8 cellular contexts compared by ENCODE assay signal in the genomic region with DNA sequence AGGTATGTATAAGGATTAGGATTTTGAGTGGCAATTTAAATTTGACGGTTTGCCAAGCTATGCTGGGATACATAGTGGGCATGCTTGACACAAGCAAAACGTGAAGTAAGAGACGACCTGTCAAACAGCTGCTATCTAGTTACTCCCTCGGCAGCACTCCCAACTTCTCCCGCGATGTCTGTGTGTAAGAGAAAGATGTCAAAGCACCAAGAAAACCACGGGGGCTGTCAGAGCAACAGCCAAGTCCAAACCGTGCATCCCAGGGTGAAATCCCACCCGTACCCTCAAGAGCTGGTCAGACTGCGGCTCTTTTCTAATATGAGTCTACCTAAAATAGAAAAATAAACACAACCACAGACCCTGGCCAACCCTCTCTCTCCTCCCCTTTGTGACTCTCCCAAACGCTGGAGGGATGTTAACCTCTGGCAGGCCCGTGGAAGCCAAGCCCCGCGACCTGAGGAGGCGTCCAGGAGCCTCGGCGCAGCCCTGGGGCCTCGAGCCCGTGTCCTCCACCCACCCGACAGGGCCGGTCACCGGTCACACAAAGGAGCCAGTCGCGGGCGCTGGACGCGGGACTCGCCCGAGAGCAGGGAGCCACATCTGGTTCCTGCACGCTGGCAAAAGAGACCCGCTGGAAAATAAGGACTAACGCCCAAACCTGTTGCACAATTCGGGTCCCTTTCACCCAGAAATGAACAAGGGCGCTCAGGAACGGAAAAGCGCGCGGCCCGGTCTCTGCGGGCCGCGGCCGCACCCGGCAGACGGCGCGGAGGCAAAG. TPM values are rescaled to one million over a fixed set of nuclear protein-coding genes. Genes with fewer than 3 reads are reported as not detected.
DNase-seq lines count a peak whose midpoint lies in the region; ATAC-seq, FAIRE-seq and TF ChIP-seq lines count a peak whose summit lies in the region.

No MANE protein-coding gene starts in this region.

- H3K36me3 ChIP-seq in body of pancreas (replicated peaks in 1 of 2; ENCODE audit: insufficient read depth in 1 of 2, low read depth in 2 of 2) (no peaks in the 10 kb centered on the region), iPS DF 6.9 (ENCODE audit: control insufficient read depth, insufficient read depth, low read length) (no peaks in the 10 kb centered on the region)

- H3K4me1 ChIP-seq in body of pancreas (peaks cover 26% of the 10 kb centered on the region), iPS DF 6.9 (ENCODE audit: control insufficient read depth, insufficient read depth, low read length) (no peaks in the 10 kb centered on the region; the same call in 1 of the 2 replicates)

- DNase-seq in D721Med (ENCODE audit: insufficient read length, low spot score) (peak; percentile 20), RPMI7951 (ENCODE audit: low read depth) (peak; percentile 55), body of pancreas (peak; percentile 45 to 64 (median 50)), iPS DF 6.9 (ENCODE audit: low read depth, low spot score) (no peak), renal cortical epithelial cell (ENCODE audit: low read depth) (peak; percentile 58), H4 (ENCODE audit: low spot score) (no peak)

- no peaks in the 10 kb centered on the region for H3K9me3 ChIP-seq in body of pancreas
- no peaks in the 10 kb centered on the region for H3K9me3 ChIP-seq in iPS DF 6.9 (ENCODE audit: control insufficient read depth, insufficient read depth, low read length)

- H3K4me3 ChIP-seq in body of pancreas = peak overlapping the region; percentile 60 to 78
- peak overlapping the region; percentile 79 for H3K4me3 ChIP-seq in iPS DF 6.9 (ENCODE audit: low read length)

- H3K27ac ChIP-seq in body of pancreas (peak overlapping the region; percentile 45 to 89 (median 87)), iPS DF 6.9 (ENCODE audit: low read length) (no peak overlapping the region)

- FAIRE-seq in D721Med (lab: Jason Lieb, UNC) = no peak

- WGBS in body of pancreas, 2 donors = 0 to 1% methylated on average over 11 to 47 of the region's 47 CpGs
- no CpG with 5 or more reads among the region's 47 CpGs for WGBS in iPS DF 6.9 (ENCODE audit: insufficient coverage, insufficient read length)

- TF ChIP-seq CTCF in D721Med (IDR thresholded peaks at IDR 0.05; ENCODE audit: insufficient read depth, missing control alignments) (no peak), body of pancreas (IDR thresholded peaks at IDR 0.05) (no peak)

- H3K27me3 ChIP-seq in body of pancreas (no peaks in the 10 kb centered on the region), iPS DF 6.9 (ENCODE audit: control insufficient read depth, insufficient read depth, low read length) (no peaks in the 10 kb centered on the region)

- peak in 2 of 3 donors; percentile 47 to 56 for TF ChIP-seq POLR2A in body of pancreas (IDR thresholded peaks at IDR 0.05)

- intact Hi-C loops in body of pancreas (cut with DNase I) = no loop called here

- ATAC-seq in GM19455 (IDR thresholded peaks at IDR 0.05; ENCODE audit: unreplicated experiment) = peak; percentile 46
- peak; percentile 31 for ATAC-seq in HG03521 (IDR thresholded peaks at IDR 0.05; ENCODE audit: unreplicated experiment)
- ATAC-seq in body of pancreas = peak; percentile 51

RNA-seq across cellular contexts. Expression of a gene that starts 1.0 kb away (rescaled TPM):
- 9.6 and 15.0 TPM in 2 replicates for total RNA-seq in RPMI7951 (2014; rRNA removed; shearing (Covaris generic))
- total RNA-seq in body of pancreas (10 to 100 TPM; 13.2 to 24.4 TPM), renal cortical epithelial cell (21.4 and 51.1 TPM in 2 replicates)
- 9.9 and 10.7 TPM in 2 replicates for total RNA-seq in H4 (2014; rRNA removed; shearing (Covaris generic))

Comparison
In these comparisons a context has a peak if more than half of its experiments do, and no peak if none do; other contexts are left out.
1. DNase-seq: peak in D721Med (single experiment), RPMI7951 (single experiment), body of pancreas (4 of 4) and renal cortical epithelial cell (single experiment); none in iPS DF 6.9 (single experiment) and H4 (single experiment).
2. Peak in every context shown above with its lines, with median percentiles within 50 percentile points of each other: ATAC-seq.